Comparison of ENCODE assay signal across 18 cellular contexts in genomic region chr1:1760345-1760650, GRCh38.
"Had no signal": no experiment of that assay in that cellular context is flagged by ENCODE, and none has a peak within 500 bp of the region (broad histone marks: within the 10 kb centered on the region; RNA-seq: fewer than 3 reads in every experiment).

No MANE protein-coding gene starts in this region.

- H3K9me3 ChIP-seq: breast epithelium, left ventricle myocardium inferior, sigmoid colon, upper lobe of right lung had no signal

- FAIRE-seq: colon had no signal

- ATAC-seq: activated T-helper 17 cell treated with anti-CD3 and anti-CD28 coated beads, Interleukin-2, amount 50 U/mL, for 72 hours; foreskin keratinocyte; natural killer cell treated with Interleukin-12 subunit alpha and Interleukin-12 subunit beta and Interleukin-15 and Interleukin-18, amount 100 ng/mL, for 72 hours; upper lobe of right lung; WTC11 had no signal

- H3K27ac ChIP-seq: breast epithelium, foreskin keratinocyte, left ventricle myocardium inferior, sigmoid colon, upper lobe of right lung had no signal

- H3K27me3 ChIP-seq: breast epithelium, foreskin keratinocyte, sigmoid colon, upper lobe of right lung had no signal

- DNase-seq: activated CD4-positive, alpha-beta T cell treated with anti-CD3 and anti-CD28 coated beads, Interleukin-2, amount 50 U/mL, for 4 hours; activated CD8-positive, alpha-beta memory T cell treated with anti-CD3 and anti-CD28 coated beads for 24 hours; activated CD8-positive, alpha-beta memory T cell treated with anti-CD3 and anti-CD28 coated beads, Interleukin-2, amount 50 U/mL, for 4 hours; activated T-cell treated with anti-CD3 and anti-CD28 coated beads, Interleukin-2, amount 50 U/mL, for 24 hours; effector memory CD4-positive, alpha-beta T cell; foreskin keratinocyte; left ventricle myocardium inferior; sigmoid colon; stimulated activated CD4-positive, alpha-beta T cell treated with anti-CD3 and anti-CD28 coated beads, Interleukin-4, amount 100 ng/mL, for 1 hour; stimulated activated naive CD4-positive, alpha-beta T cell; T-helper 9 cell had no signal

- H3K4me1 ChIP-seq: breast epithelium, foreskin keratinocyte, sigmoid colon had no signal

- H3K4me3 ChIP-seq: breast epithelium, left ventricle myocardium inferior, sigmoid colon, smooth muscle cell, upper lobe of right lung had no signal

- H3K4me2 ChIP-seq: smooth muscle cell had no signal

- H3K36me3 ChIP-seq: breast epithelium had no signal
